Comparison of ENCODE assay signal across 36 cellular contexts in genomic region chr9:135739271-135740220, GRCh38. TPM values are rescaled to one million over a fixed set of nuclear protein-coding genes. Genes with fewer than 3 reads are reported as not detected.
"Had no signal": no experiment of that assay in that cellular context is flagged by ENCODE, and none has a peak within 500 bp of the region (broad histone marks: within the 10 kb centered on the region; RNA-seq: fewer than 3 reads in every experiment).

No MANE protein-coding gene starts in this region.

- DNase-seq: activated CD4-positive, alpha-beta memory T cell treated with anti-CD3 and anti-CD28 coated beads for 36 hours; activated CD4-positive, alpha-beta T cell treated with anti-CD3 and anti-CD28 coated beads for 36 hours; activated CD4-positive, alpha-beta T cell treated with anti-CD3 and anti-CD28 coated beads, Interleukin-2, amount 10 ng/mL, durations not matched to agents 24 days and 14 days; activated CD4-positive, CD25-positive, alpha-beta regulatory T cell; activated CD4-positive, CD25-positive, alpha-beta regulatory T cell treated with anti-CD3 and anti-CD28 coated beads, Interleukin-2, amount 50 U/mL, for 72 hours; activated CD8-positive, alpha-beta memory T cell treated with anti-CD3 and anti-CD28 coated beads, Interleukin-2, amount 50 U/mL, for 48 hours; activated CD8-positive, alpha-beta T cell treated with anti-CD3 and anti-CD28 coated beads, Interleukin-2, amount 10 ng/mL, durations not matched to agents 7 days and 5 days; activated gamma-delta T cell; activated naive CD4-positive, alpha-beta T cell; activated naive CD4-positive, alpha-beta T cell treated with anti-CD3 and anti-CD28 coated beads, Interleukin-2, amount 10 ng/mL, durations not matched to agents 7 days and 5 days; activated naive CD8-positive, alpha-beta T cell treated with anti-CD3 and anti-CD28 coated beads, Interleukin-2, amount 10 ng/mL, durations not matched to agents 7 days and 5 days; activated T-cell treated with anti-CD3 and anti-CD28 coated beads for 4 hours; activated T-cell treated with anti-CD3 and anti-CD28 coated beads, Interleukin-2, amount 50 U/mL, for 24 hours; activated T-cell treated with anti-CD3 and anti-CD28 coated beads, Interleukin-2, amount 50 U/mL, for 72 hours; brain microvascular endothelial cell; colonic mucosa; effector CD8-positive, alpha-beta T cell; esophagus squamous epithelium; foreskin melanocyte; T-helper 2 cell had no signal

- H3K27ac Mint-ChIP-seq: activated CD4-positive, alpha-beta memory T cell treated with anti-CD3 and anti-CD28 coated beads for 36 hours; activated CD4-positive, alpha-beta T cell treated with anti-CD3 and anti-CD28 coated beads for 36 hours; activated CD4-positive, alpha-beta T cell treated with anti-CD3 and anti-CD28 coated beads, Interleukin-2, amount 10 ng/mL, durations not matched to agents 24 days and 14 days; activated CD8-positive, alpha-beta T cell treated with anti-CD3 and anti-CD28 coated beads, Interleukin-2, amount 10 ng/mL, durations not matched to agents 7 days and 5 days; activated naive CD4-positive, alpha-beta T cell treated with anti-CD3 and anti-CD28 coated beads, Interleukin-2, amount 10 ng/mL, durations not matched to agents 7 days and 5 days; activated naive CD8-positive, alpha-beta T cell treated with anti-CD3 and anti-CD28 coated beads, Interleukin-2, amount 10 ng/mL, durations not matched to agents 7 days and 5 days; activated T-cell treated with anti-CD3 and anti-CD28 coated beads, Interleukin-2, amount 50 U/mL, for 24 hours; activated T-cell treated with anti-CD3 and anti-CD28 coated beads, Interleukin-2, amount 50 U/mL, for 72 hours had no signal

- H3K9me3 ChIP-seq: ascending aorta, colonic mucosa, esophagus squamous epithelium, gastroesophageal sphincter had no signal

- FAIRE-seq: bronchial epithelial cell, endometrium, endothelial cell of umbilical vein had no signal

- H3K4me1 ChIP-seq: ascending aorta, colonic mucosa, esophagus squamous epithelium, gastroesophageal sphincter had no signal

- ATAC-seq: activated CD4-positive, alpha-beta T cell treated with anti-CD3 and anti-CD28 coated beads for 36 hours; activated CD8-positive, alpha-beta T cell treated with anti-CD3 and anti-CD28 coated beads, Interleukin-2, amount 10 ng/mL, durations not matched to agents 7 days and 5 days; activated naive CD4-positive, alpha-beta T cell treated with anti-CD3 and anti-CD28 coated beads, Interleukin-2, amount 50 U/mL, for 72 hours; activated T-cell treated with anti-CD3 and anti-CD28 coated beads, Interleukin-2, amount 50 U/mL, for 72 hours; gastroesophageal sphincter had no signal

- H3K36me3 ChIP-seq: ascending aorta, brain microvascular endothelial cell, colonic mucosa, esophagus squamous epithelium, gastroesophageal sphincter had no signal

- H3K36me3 Mint-ChIP-seq: activated CD4-positive, alpha-beta memory T cell treated with anti-CD3 and anti-CD28 coated beads for 36 hours; activated naive CD4-positive, alpha-beta T cell treated with anti-CD3 and anti-CD28 coated beads, Interleukin-2, amount 10 ng/mL, durations not matched to agents 7 days and 5 days; activated naive CD4-positive, alpha-beta T cell treated with anti-CD3 and anti-CD28 coated beads, Interleukin-2, amount 50 U/mL, for 72 hours; activated naive CD8-positive, alpha-beta T cell treated with anti-CD3 and anti-CD28 coated beads, Interleukin-2, amount 10 ng/mL, durations not matched to agents 7 days and 5 days had no signal

- H3K4me3 Mint-ChIP-seq: activated CD4-positive, alpha-beta memory T cell treated with anti-CD3 and anti-CD28 coated beads for 36 hours; activated CD4-positive, alpha-beta T cell treated with anti-CD3 and anti-CD28 coated beads for 36 hours; activated CD4-positive, alpha-beta T cell treated with anti-CD3 and anti-CD28 coated beads, Interleukin-2, amount 10 ng/mL, durations not matched to agents 24 days and 14 days; activated CD8-positive, alpha-beta T cell treated with anti-CD3 and anti-CD28 coated beads, Interleukin-2, amount 10 ng/mL, durations not matched to agents 7 days and 5 days; activated naive CD4-positive, alpha-beta T cell treated with anti-CD3 and anti-CD28 coated beads, Interleukin-2, amount 10 ng/mL, durations not matched to agents 7 days and 5 days; activated naive CD8-positive, alpha-beta T cell treated with anti-CD3 and anti-CD28 coated beads, Interleukin-2, amount 10 ng/mL, durations not matched to agents 7 days and 5 days; activated T-cell treated with anti-CD3 and anti-CD28 coated beads, Interleukin-2, amount 50 U/mL, for 24 hours; activated T-cell treated with anti-CD3 and anti-CD28 coated beads, Interleukin-2, amount 50 U/mL, for 72 hours; central memory CD8-positive, alpha-beta T cell had no signal

- H3K27ac ChIP-seq: ascending aorta, brain microvascular endothelial cell, colonic mucosa, epithelial cell of prostate, esophagus squamous epithelium, gastroesophageal sphincter had no signal

- H3K4me1 Mint-ChIP-seq: activated CD4-positive, alpha-beta T cell treated with anti-CD3 and anti-CD28 coated beads for 36 hours; activated CD4-positive, alpha-beta T cell treated with anti-CD3 and anti-CD28 coated beads, Interleukin-2, amount 10 ng/mL, durations not matched to agents 24 days and 14 days; activated naive CD4-positive, alpha-beta T cell treated with anti-CD3 and anti-CD28 coated beads, Interleukin-2, amount 10 ng/mL, durations not matched to agents 7 days and 5 days; activated naive CD8-positive, alpha-beta T cell treated with anti-CD3 and anti-CD28 coated beads, Interleukin-2, amount 10 ng/mL, durations not matched to agents 7 days and 5 days; central memory CD8-positive, alpha-beta T cell had no signal

- H3K4me3 ChIP-seq: ascending aorta, colonic mucosa, esophagus squamous epithelium, gastroesophageal sphincter had no signal

- H3K9me3 Mint-ChIP-seq: activated CD4-positive, alpha-beta memory T cell treated with anti-CD3 and anti-CD28 coated beads for 36 hours; activated CD4-positive, alpha-beta T cell treated with anti-CD3 and anti-CD28 coated beads, Interleukin-2, amount 10 ng/mL, durations not matched to agents 24 days and 14 days; activated naive CD4-positive, alpha-beta T cell treated with anti-CD3 and anti-CD28 coated beads, Interleukin-2, amount 10 ng/mL, durations not matched to agents 7 days and 5 days; activated naive CD4-positive, alpha-beta T cell treated with anti-CD3 and anti-CD28 coated beads, Interleukin-2, amount 50 U/mL, for 72 hours; activated naive CD8-positive, alpha-beta T cell treated with anti-CD3 and anti-CD28 coated beads, Interleukin-2, amount 10 ng/mL, durations not matched to agents 7 days and 5 days; activated T-cell treated with anti-CD3 and anti-CD28 coated beads, Interleukin-2, amount 50 U/mL, for 24 hours; activated T-cell treated with anti-CD3 and anti-CD28 coated beads, Interleukin-2, amount 50 U/mL, for 72 hours; central memory CD8-positive, alpha-beta T cell had no signal

- H3K27me3 ChIP-seq: ascending aorta had no signal

RNA-seq across cellular contexts. Expression of gene KCNT1, which starts 37.6 kb away (rescaled TPM):
- total RNA-seq: activated CD4-positive, alpha-beta memory T cell treated with anti-CD3 and anti-CD28 coated beads for 36 hours; activated CD4-positive, alpha-beta T cell treated with anti-CD3 and anti-CD28 coated beads for 36 hours; activated CD4-positive, alpha-beta T cell treated with anti-CD3 and anti-CD28 coated beads, Interleukin-2, amount 10 ng/mL, durations not matched to agents 24 days and 14 days; activated CD8-positive, alpha-beta memory T cell treated with anti-CD3 and anti-CD28 coated beads for 36 hours; activated CD8-positive, alpha-beta T cell treated with anti-CD3 and anti-CD28 coated beads, Interleukin-2, amount 10 ng/mL, durations not matched to agents 7 days and 5 days; activated naive CD4-positive, alpha-beta T cell treated with anti-CD3 and anti-CD28 coated beads, Interleukin-2, amount 50 U/mL, for 72 hours; activated naive CD8-positive, alpha-beta T cell treated with anti-CD3 and anti-CD28 coated beads, Interleukin-2, amount 10 ng/mL, durations not matched to agents 7 days and 5 days; activated T-cell treated with anti-CD3 and anti-CD28 coated beads, Interleukin-2, amount 50 U/mL, for 72 hours; ascending aorta; bronchial epithelial cell; dermis microvascular lymphatic vessel endothelial cell; endothelial cell of umbilical vein; fibroblast of lung; fibroblast of villous mesenchyme; glomerular endothelial cell; T-helper 1 cell treated with Interleukin-12 subunit alpha and Interleukin-12 subunit beta and Interleukin-4 antibody, amounts not matched to agents 30 ng/mL and 1 ng/mL, for 36 hours had no signal
- polyA plus RNA-seq: endothelial cell of umbilical vein, fibroblast of lung had no signal

RNA-seq across cellular contexts. Expression of gene SOHLH1, which starts 40.3 kb away (rescaled TPM):
- total RNA-seq: activated CD4-positive, alpha-beta memory T cell treated with anti-CD3 and anti-CD28 coated beads for 36 hours; activated CD4-positive, alpha-beta T cell treated with anti-CD3 and anti-CD28 coated beads for 36 hours; activated CD4-positive, alpha-beta T cell treated with anti-CD3 and anti-CD28 coated beads, Interleukin-2, amount 10 ng/mL, durations not matched to agents 24 days and 14 days; activated CD8-positive, alpha-beta memory T cell treated with anti-CD3 and anti-CD28 coated beads for 36 hours; activated CD8-positive, alpha-beta T cell treated with anti-CD3 and anti-CD28 coated beads, Interleukin-2, amount 10 ng/mL, durations not matched to agents 7 days and 5 days; activated naive CD4-positive, alpha-beta T cell treated with anti-CD3 and anti-CD28 coated beads, Interleukin-2, amount 50 U/mL, for 72 hours; activated naive CD8-positive, alpha-beta T cell treated with anti-CD3 and anti-CD28 coated beads, Interleukin-2, amount 10 ng/mL, durations not matched to agents 7 days and 5 days; activated T-cell treated with anti-CD3 and anti-CD28 coated beads, Interleukin-2, amount 50 U/mL, for 72 hours; ascending aorta; bronchial epithelial cell; cardiac septum; colonic mucosa; endothelial cell of umbilical vein; esophagus squamous epithelium; fibroblast of lung; fibroblast of villous mesenchyme; gastroesophageal sphincter; glomerular endothelial cell; T-helper 1 cell treated with Interleukin-12 subunit alpha and Interleukin-12 subunit beta and Interleukin-4 antibody, amounts not matched to agents 30 ng/mL and 1 ng/mL, for 36 hours had no signal
- polyA plus RNA-seq: endothelial cell of umbilical vein, esophagus, fibroblast of lung had no signal
